In genomic region chr11:32594272-32594671, GRCh38 we compare ENCODE assay signal across 28 cellular contexts. TPM values are rescaled to one million over a fixed set of nuclear protein-coding genes. Genes with fewer than 3 reads are reported as not detected.
DNase-seq lines count a peak whose midpoint lies in the region; ATAC-seq, FAIRE-seq and TF ChIP-seq lines count a peak whose summit lies in the region.
"Had no signal": no experiment of that assay in that cellular context is flagged by ENCODE, and none has a peak within 500 bp of the region (broad histone marks: within the 10 kb centered on the region; RNA-seq: fewer than 3 reads in every experiment).

No MANE protein-coding gene starts in this region.

- H3K79me2 ChIP-seq in Loucy (ENCODE audit: insufficient read depth, low read length) (peaks cover 83% of the 10 kb centered on the region), K562 (ENCODE audit: control insufficient read depth, insufficient read depth, low read length) (peaks cover 53% of the 10 kb centered on the region), SK-N-SH (ENCODE audit: insufficient read depth) (peaks cover 53% of the 10 kb centered on the region; the same call in 1 of the 2 replicates)

- no peaks in the 10 kb centered on the region for H3K27me3 Mint-ChIP-seq in activated T-cell treated with anti-CD3 and anti-CD28 coated beads, Interleukin-2, amount 50 U/mL, for 24 hours
- H3K27me3 Mint-ChIP-seq: activated CD4-positive, alpha-beta T cell treated with anti-CD3 and anti-CD28 coated beads, Interleukin-2, amount 10 ng/mL, durations not matched to agents 24 days and 14 days; activated CD8-positive, alpha-beta memory T cell treated with anti-CD3 and anti-CD28 coated beads, Interleukin-2, amount 10 ng/mL, durations not matched to agents 7 days and 5 days; CD4-positive, CD25-positive, alpha-beta regulatory T cell; effector memory CD8-positive, alpha-beta T cell had no signal

- BruUV-seq in K562 (replicated peaks; lab: Mats Ljungman, UMichigan), result no TSS peak

- H3K27me3 ChIP-seq in Loucy (ENCODE audit: insufficient read depth, low read length, poor library complexity, severe bottlenecking), result no peaks in the 10 kb centered on the region
- no peaks in the 10 kb centered on the region for H3K27me3 ChIP-seq in K562 (ENCODE audit: control insufficient read depth in 2 of 2, insufficient read depth in 2 of 2, low read length in 2 of 2)
- H3K27me3 ChIP-seq in SK-N-SH (ENCODE audit: insufficient read depth), result no peaks in the 10 kb centered on the region
- H3K27me3 ChIP-seq: colonic mucosa, foreskin keratinocyte had no signal

- intact Hi-C loops in K562 (cut with micrococcal nuclease), result no loop called here
- intact Hi-C loops in posterior cingulate gyrus (cut with DNase I), result no loop called here

- H3K4me1 ChIP-seq in Loucy (ENCODE audit: insufficient read depth, low read length, poor library complexity, severe bottlenecking) (peaks cover 37% of the 10 kb centered on the region), K562 (replicated peaks in 1 of 2; ENCODE audit: control insufficient read depth in 2 of 2, insufficient read depth in 2 of 2, low read length in 2 of 2) (no peaks in the 10 kb centered on the region), SK-N-SH (ENCODE audit: control insufficient read depth in 1 of 2, insufficient read depth in 2 of 2, low read depth in 1 of 2, low read length in 1 of 2) (peaks cover 0 to 9% of the 10 kb centered on the region in 2 experiments; a peak in 2 of 4 replicates)
- H3K4me1 ChIP-seq: colonic mucosa, foreskin keratinocyte had no signal

- H4K20me1 ChIP-seq in Loucy (ENCODE audit: insufficient read depth, low read length, poor library complexity, severe bottlenecking) (peaks cover 48% of the 10 kb centered on the region), K562 (replicated peaks; ENCODE audit: control insufficient read depth, insufficient read depth, low read length) (no peaks in the 10 kb centered on the region), SK-N-SH (ENCODE audit: insufficient read depth) (peaks cover 3% of the 10 kb centered on the region; the same call in 1 of the 2 replicates)

- peak; percentile 30; the same call in 2 of the 3 replicates for ATAC-seq in K562
- ATAC-seq: activated CD8-positive, alpha-beta memory T cell treated with anti-CD3 and anti-CD28 coated beads, Interleukin-2, amount 10 ng/mL, durations not matched to agents 7 days and 5 days; effector memory CD8-positive, alpha-beta T cell; esophagus mucosa; foreskin keratinocyte; left lobe of liver; stimulated activated naive CD8-positive, alpha-beta T cell treated with anti-CD3 and anti-CD28 coated beads, Interleukin-15, Interleukin-2, amounts not matched to agents 100 U/mL and 50 U/mL, for 24 hours had no signal

- peaks cover 93% of the 10 kb centered on the region for H3K36me3 Mint-ChIP-seq in activated T-cell treated with anti-CD3 and anti-CD28 coated beads, Interleukin-2, amount 50 U/mL, for 24 hours (ENCODE audit: low read depth)

- H3K36me3 ChIP-seq in Loucy (ENCODE audit: insufficient read depth, low read length) (peaks cover 94% of the 10 kb centered on the region), K562 (ENCODE audit: control insufficient read depth, insufficient read depth, low read length) (peaks cover 99% of the 10 kb centered on the region), SK-N-SH (replicated peaks in 1 of 2; ENCODE audit: control insufficient read depth in 1 of 2, insufficient read depth in 2 of 2, low read length in 1 of 2) (peaks cover 93 to 94% of the 10 kb centered on the region in 2 experiments)

- H3K9me2 ChIP-seq in Loucy (replicated peaks; ENCODE audit: low read depth, low read length) (no peaks in the 10 kb centered on the region), SK-N-SH (no peaks in the 10 kb centered on the region)

- no peaks in the 10 kb centered on the region for H3K9me3 ChIP-seq in Loucy (ENCODE audit: insufficient read depth, low read depth, low read length)
- H3K9me3 ChIP-seq in K562 (replicated peaks; ENCODE audit: control insufficient read depth, insufficient read depth, low read depth, low read length), result no peaks in the 10 kb centered on the region
- no peaks in the 10 kb centered on the region for H3K9me3 ChIP-seq in SK-N-SH
- H3K9me3 ChIP-seq: colonic mucosa, thoracic aorta had no signal

- H3K27ac Mint-ChIP-seq in activated T-cell treated with anti-CD3 and anti-CD28 coated beads, Interleukin-2, amount 50 U/mL, for 24 hours, result no peak overlapping the region
- H3K27ac Mint-ChIP-seq: activated CD4-positive, alpha-beta T cell treated with anti-CD3 and anti-CD28 coated beads, Interleukin-2, amount 10 ng/mL, durations not matched to agents 24 days and 14 days; activated CD8-positive, alpha-beta memory T cell treated with anti-CD3 and anti-CD28 coated beads, Interleukin-2, amount 10 ng/mL, durations not matched to agents 7 days and 5 days; activated naive CD4-positive, alpha-beta T cell treated with anti-CD3 and anti-CD28 coated beads for 36 hours; CD4-positive, CD25-positive, alpha-beta regulatory T cell; HFFc6; immature natural killer cell had no signal

- TF ChIP-seq EP300 in K562 (IDR thresholded peaks at IDR 0.05; ENCODE audit: low read length) (no peak), SK-N-SH (IDR thresholded peaks at IDR 0.05; ENCODE audit: borderline replicate concordance in 1 of 2, low read depth in 1 of 2, low read length in 1 of 2) (no peak)

- H2AFZ ChIP-seq in Loucy (ENCODE audit: low read length) (no peak overlapping the region), K562 (ENCODE audit: low read depth, low read length) (no peak overlapping the region), SK-N-SH (ENCODE audit: low read depth) (no peak overlapping the region)

- TF ChIP-seq CTCF in Loucy (conservative IDR thresholded peaks at IDR 0.05; ENCODE audit: low read length), result no peak
- no peak for TF ChIP-seq CTCF in K562 (IDR thresholded peaks at IDR 0.05 in 2 of 3, conservative IDR thresholded peaks at IDR 0.05 in 1 of 3; ENCODE audit: insufficient read depth in 2 of 3, low read depth in 1 of 3, low read length in 3 of 3)
- no peak for TF ChIP-seq CTCF in SK-N-SH (IDR thresholded peaks at IDR 0.05)

- peak; percentile 23 for FAIRE-seq in K562 (lab: Jason Lieb, UNC)
- FAIRE-seq: bronchial epithelial cell had no signal

- no peak overlapping the region for H3K4me3 Mint-ChIP-seq in activated T-cell treated with anti-CD3 and anti-CD28 coated beads, Interleukin-2, amount 50 U/mL, for 24 hours
- H3K4me3 Mint-ChIP-seq: activated CD4-positive, alpha-beta T cell treated with anti-CD3 and anti-CD28 coated beads, Interleukin-2, amount 10 ng/mL, durations not matched to agents 24 days and 14 days; activated CD8-positive, alpha-beta memory T cell treated with anti-CD3 and anti-CD28 coated beads, Interleukin-2, amount 10 ng/mL, durations not matched to agents 7 days and 5 days; activated naive CD4-positive, alpha-beta T cell treated with anti-CD3 and anti-CD28 coated beads for 36 hours; CD4-positive, CD25-positive, alpha-beta regulatory T cell; effector memory CD8-positive, alpha-beta T cell; HFFc6; immature natural killer cell had no signal

- POLR2A ChIA-PET in K562 (lab: Yijun Ruan, JAX) (interaction anchor here (0.6 to 2.4 kb wide), 6 partner anchors 11 to 1177 kb away, joined by 3 to 12 read pairs (median 6); partner anchors contain the start of gene EIF3M), SK-N-SH (lab: Yijun Ruan, JAX) (no interaction called here)

- H3K4me3 ChIP-seq in Loucy (ENCODE audit: low read length, poor library complexity, severe bottlenecking), result peak overlapping the region; percentile 2
- H3K4me3 ChIP-seq in K562, result no peak overlapping the region
- H3K4me3 ChIP-seq in SK-N-SH (ENCODE audit: low read depth in 2 of 2, low read length in 1 of 2), result no peak overlapping the region
- H3K4me3 ChIP-seq: colonic mucosa, thoracic aorta had no signal

- H3K27ac ChIP-seq in K562 (ENCODE audit: extremely low read depth, low read depth, low read length) (no peak overlapping the region), SK-N-SH (ENCODE audit: low read depth in 2 of 2, low read length in 1 of 2) (no peak overlapping the region)
- H3K27ac ChIP-seq: colonic mucosa, foreskin keratinocyte, thoracic aorta had no signal

- TF ChIP-seq POLR2A in K562 (conservative IDR thresholded peaks at IDR 0.05), result no peak

- DNase-seq in GF-D8 (lab: John Stamatoyannopoulos, UW) (peak; percentile 70), SIG-M5 (lab: John Stamatoyannopoulos, UW) (peak; percentile 46), K562 (ENCODE audit: extremely low read depth in 1 of 4, low spot score in 3 of 4) (no peak), posterior cingulate gyrus (no peak), SK-N-SH (no peak)
- DNase-seq in activated T-cell treated with anti-CD3 and anti-CD28 coated beads, Interleukin-2, amount 50 U/mL, for 24 hours, result no peak
- DNase-seq: activated CD4-positive, alpha-beta T cell treated with anti-CD3 and anti-CD28 coated beads, Interleukin-2, amount 10 ng/mL, durations not matched to agents 24 days and 14 days; activated CD8-positive, alpha-beta memory T cell treated with anti-CD3 and anti-CD28 coated beads, Interleukin-2, amount 10 ng/mL, durations not matched to agents 7 days and 5 days; activated naive CD4-positive, alpha-beta T cell treated with anti-CD3 and anti-CD28 coated beads for 36 hours; amygdala; CD4-positive, CD25-positive, alpha-beta regulatory T cell; colonic mucosa; effector memory CD8-positive, alpha-beta T cell; foreskin keratinocyte; HFFc6; hippocampal formation; immature natural killer cell; mesendoderm; NCI-H1092; NCI-H1930; occipital lobe; retina; stimulated activated naive CD8-positive, alpha-beta T cell treated with anti-CD3 and anti-CD28 coated beads, Interleukin-15, Interleukin-2, amounts not matched to agents 100 U/mL and 50 U/mL, for 24 hours had no signal

- peaks cover 59% of the 10 kb centered on the region for H3K4me1 Mint-ChIP-seq in activated T-cell treated with anti-CD3 and anti-CD28 coated beads, Interleukin-2, amount 50 U/mL, for 24 hours (ENCODE audit: low read depth)

- CTCF ChIA-PET in K562 (lab: Yijun Ruan, JAX; ENCODE audit: low intra/inter-chr PET ratio), result no interaction called here
- CTCF ChIA-PET in SK-N-SH (lab: Yijun Ruan, JAX), result interaction anchor here (0.6 kb wide), 1 partner anchor 26 kb away, joined by 3 read pairs; no protein-coding TSS in a partner anchor

- 0 out of 2 replicates have a peak, but pooled peaks cover 6% of the 10 kb centered on the region for H3F3A ChIP-seq in Loucy (ENCODE audit: low read depth)
- H3F3A ChIP-seq in SK-N-SH (replicated peaks; ENCODE audit: insufficient read depth), result peaks cover 24% of the 10 kb centered on the region

- H3K9ac ChIP-seq in Loucy (ENCODE audit: low read depth, low read length, poor library complexity, severe bottlenecking) (no peak overlapping the region), K562 (ENCODE audit: insufficient read depth in 1 of 2, low read depth in 2 of 2, low read length in 2 of 2) (no peak overlapping the region), SK-N-SH (no peak overlapping the region)

- H3K9me3 Mint-ChIP-seq in activated T-cell treated with anti-CD3 and anti-CD28 coated beads, Interleukin-2, amount 50 U/mL, for 24 hours, result no peaks in the 10 kb centered on the region
- H3K9me3 Mint-ChIP-seq: activated CD4-positive, alpha-beta T cell treated with anti-CD3 and anti-CD28 coated beads, Interleukin-2, amount 10 ng/mL, durations not matched to agents 24 days and 14 days; activated naive CD4-positive, alpha-beta T cell treated with anti-CD3 and anti-CD28 coated beads for 36 hours; CD4-positive, CD25-positive, alpha-beta regulatory T cell; effector memory CD8-positive, alpha-beta T cell; HFFc6; immature natural killer cell had no signal

- no peaks in the 10 kb centered on the region for H3K9me1 ChIP-seq in K562 (ENCODE audit: control insufficient read depth, insufficient read depth, low read length)

- in situ Hi-C loops in K562 (cut with MboI), result no loop called here

- TF ChIP-seq RAD21 in K562 (CRISPR knock-in tag; conservative IDR thresholded peaks at IDR 0.05 in 1 of 2, IDR thresholded peaks at IDR 0.05 in 1 of 2), result no peak
- no peak for TF ChIP-seq RAD21 in SK-N-SH (IDR thresholded peaks at IDR 0.05; ENCODE audit: low read length)

- H3K4me2 ChIP-seq in Loucy (ENCODE audit: low read depth, low read length, poor library complexity, severe bottlenecking) (peak overlapping the region; percentile 37), K562 (ENCODE audit: insufficient read depth, low read length) (no peak overlapping the region), SK-N-SH (no peak overlapping the region)

RNA-seq across cellular contexts. Expression of gene EIF3M, which starts 10.6 kb away (rescaled TPM):
- total RNA-seq in K562 (2011; cell fraction: chromatin; rRNA removed; ENCODE audit: low replicate concordance), result 143 and 240 TPM in 2 replicates
- total RNA-seq in K562 (2011; cell fraction: nucleolus; rRNA removed), result 61.9 and 64.3 TPM in 2 replicates
- 147 and 194 TPM in 2 replicates for total RNA-seq in K562 (2011; cell fraction: nucleoplasm; rRNA removed)
- total RNA-seq in K562 (2014; rRNA removed) (685 and 767 TPM in 2 replicates), K562 (2014; rRNA removed; fragmentation: Illumina TruSeq; extraction: Trizol) (1,008 and 1,115 TPM in 2 replicates), K562 (2015; rRNA removed; fragmentation: Illumina TruSeq; extraction: Trizol) (816 and 886 TPM in 2 replicates), K562 (2021) (602 and 621 TPM in 2 replicates)
- polyA plus RNA-seq in K562 (2011; rRNA removed) (784 and 1,058 TPM in 2 replicates), K562 (2014; fragmentation: Illumina TruSeq; extraction: Trizol) (1,041 and 1,279 TPM in 2 replicates), K562 (2014; fragmentation: Nextera tagmentation; extraction: Ambion mirVana) (1,000 to 10,000 TPM; 1,793 to 2,015 TPM), K562 (2014; rRNA removed) (920 and 1,225 TPM in 2 replicates), SK-N-SH (2012; rRNA removed) (359 and 384 TPM in 2 replicates)
- polyA plus RNA-seq in K562 (2011; cell fraction: cytosol; rRNA removed), result 242 and 538 TPM in 2 replicates
- 246 and 388 TPM in 2 replicates for polyA plus RNA-seq in K562 (2011; cell fraction: nucleus; rRNA removed)
- 814 and 865 TPM in 2 replicates for polyA plus RNA-seq in K562 (2012)
- polyA minus RNA-seq in K562 (2011; rRNA and poly(A)+ RNA removed), result 817 and 852 TPM in 2 replicates
- 219 and 325 TPM in 2 replicates for polyA minus RNA-seq in K562 (2011; cell fraction: cytosol; rRNA and poly(A)+ RNA removed)
- polyA minus RNA-seq in K562 (2011; cell fraction: nucleus; rRNA and poly(A)+ RNA removed), result 56.5 and 107 TPM in 2 replicates
- polyA plus RNA-seq in SK-N-SH (2012; cell fraction: cytosol; rRNA removed), result 526 and 724 TPM in 2 replicates
- polyA plus RNA-seq in SK-N-SH (2012; cell fraction: nucleus; rRNA removed), result 162 and 278 TPM in 2 replicates

Comparison
In these comparisons a context has a peak if more than half of its experiments do, and no peak if none do; other contexts are left out.
1. DNase-seq: peak in GF-D8 (single experiment) and SIG-M5 (single experiment); none in K562 (0 of 4), posterior cingulate gyrus (0 of 10), SK-N-SH (single experiment) and activated T-cell treated with anti-CD3 and anti-CD28 coated beads, Interleukin-2, amount 50 U/mL, for 24 hours (single experiment).